In genomic region chr15:48394172-48394571, GRCh38 we compare ENCODE assay signal across 23 cellular contexts.
DNase-seq lines count a peak whose midpoint lies in the region; ATAC-seq, FAIRE-seq and TF ChIP-seq lines count a peak whose summit lies in the region.
"Had no signal": no experiment of that assay in that cellular context is flagged by ENCODE, and none has a peak within 500 bp of the region (broad histone marks: within the 10 kb centered on the region; RNA-seq: fewer than 3 reads in every experiment).

No MANE protein-coding gene starts in this region.

- in situ Hi-C loops in gastrocnemius medialis (cut with MboI; ENCODE audit: low sequenced_read_pairs in 4 of 4), result no loop called here
- in situ Hi-C loops in HepG2 (cut with HindIII; ENCODE audit: extremely low pct_ligation_motif_present, low pct_unique_long_range_greater_than_20kb), result no loop called here

- BruUV-seq in HepG2 (replicated peaks; lab: Mats Ljungman, UMichigan), result no TSS peak

- peaks cover 5 to 23% of the 10 kb centered on the region in 2 donors for H3K4me1 ChIP-seq in gastrocnemius medialis
- no peaks in the 10 kb centered on the region for H3K4me1 ChIP-seq in HepG2 (ENCODE audit: insufficient read depth, low read length)
- H3K4me1 ChIP-seq: HAP-1, neural progenitor cell had no signal

- H3K27me3 Mint-ChIP-seq in T-helper 17 cell, result peaks cover 26% of the 10 kb centered on the region

- no peak for TF ChIP-seq EP300 in HepG2 (IDR thresholded peaks at IDR 0.05; ENCODE audit: low read depth in 2 of 2, low read length in 2 of 2)
- no peak for TF ChIP-seq EP300 in HepG2 (CRISPR knock-in tag; IDR thresholded peaks at IDR 0.05; ENCODE audit: borderline replicate concordance)

- no peak for DNase-seq in bronchial epithelial cell (ENCODE audit: low read depth)
- peak; percentile 64 for DNase-seq in left ventricle myocardium superior
- DNase-seq in gastrocnemius medialis, result peak in 1 of 2 donors; percentile 39
- no peak for DNase-seq in GOT3 (lab: John Stamatoyannopoulos, UW)
- DNase-seq in posterior cingulate gyrus, result no peak
- DNase-seq in T-helper 17 cell, result no peak
- DNase-seq in HepG2 (ENCODE audit: low spot score), result no peak
- DNase-seq: activated CD4-positive, alpha-beta T cell treated with anti-CD3 and anti-CD28 coated beads, Interleukin-2, amount 50 U/mL, for 1 hour; activated naive CD4-positive, alpha-beta T cell treated with anti-CD3 and anti-CD28 coated beads for 36 hours; C1 segment of cervical spinal cord; DMS79; mesendoderm; NCI-H1105 treated with DMSO at 0.1 percent for 48 hours; NCI-H2227 treated with DMSO at 0.1 percent for 48 hours; RPMI8226; small intestine; trophoblast cell had no signal

- CTCF ChIA-PET in HepG2 (lab: Yijun Ruan, JAX; ENCODE audit: low intra/inter-chr PET ratio, low total read pairs), result no interaction called here

- TF ChIP-seq RAD21 in HepG2 (CRISPR knock-in tag; IDR thresholded peaks at IDR 0.05), result no peak

- no peaks in the 10 kb centered on the region for H3K79me2 ChIP-seq in HepG2 (ENCODE audit: insufficient read depth, low read length)

- no peaks in the 10 kb centered on the region for H3K36me3 Mint-ChIP-seq in T-helper 17 cell (ENCODE audit: low read depth)
- H3K36me3 Mint-ChIP-seq: neural progenitor cell had no signal

- peak overlapping the region; percentile 83 for H3K27ac ChIP-seq in C4-2B
- H3K27ac ChIP-seq in gastrocnemius medialis, result peak overlapping the region; percentile 58 to 71 (median 62)
- H3K27ac ChIP-seq in HepG2 (ENCODE audit: extremely low read length, insufficient read depth, low read length), result no peak overlapping the region
- H3K27ac ChIP-seq: A549, KMS-11, neural progenitor cell had no signal

- H4K20me1 ChIP-seq in HepG2 (ENCODE audit: insufficient read depth, low read length), result no peaks in the 10 kb centered on the region

- intact Hi-C loops in left ventricle myocardium superior (cut with micrococcal nuclease), result no loop called here
- intact Hi-C loops in gastrocnemius medialis (cut with DNase I; ENCODE audit: low total_unique reads), result loop anchor here (10.0 kb wide), 1 partner anchor 251 kb away; the partner anchor contains the start of gene FBN1
- intact Hi-C loops in posterior cingulate gyrus (cut with DNase I), result no loop called here
- intact Hi-C loops in HepG2 (cut with micrococcal nuclease; ENCODE audit: unreplicated experiment), result no loop called here

- POLR2A ChIA-PET in HepG2 (lab: Yijun Ruan, JAX), result no interaction called here

- H3K27ac Mint-ChIP-seq in T-helper 17 cell, result no peak overlapping the region
- H3K27ac Mint-ChIP-seq: activated naive CD4-positive, alpha-beta T cell treated with anti-CD3 and anti-CD28 coated beads for 36 hours; neural progenitor cell had no signal

- H3K9ac ChIP-seq in HepG2 (ENCODE audit: insufficient read depth, low read depth, low read length), result no peak overlapping the region
- H3K9ac ChIP-seq: KMS-11, neural progenitor cell had no signal

- H3K4me3 ChIP-seq in bronchial epithelial cell (ENCODE audit: low read depth, low read length) (no peak overlapping the region), gastrocnemius medialis (no peak overlapping the region), HepG2 (replicated peaks in 1 of 3; ENCODE audit: insufficient read depth in 1 of 3, low read depth in 2 of 3, low read length in 3 of 3) (no peak overlapping the region)
- H3K4me3 ChIP-seq: A549, HAP-1, neural progenitor cell had no signal

- 63% methylated on average over 4 of the region's 8 CpGs for WGBS in HepG2 (ENCODE audit: low lambda C conversion rate)

- peak; percentile 25 for ATAC-seq in left ventricle myocardium superior
- no peak for ATAC-seq in gastrocnemius medialis
- no peak for ATAC-seq in T-helper 17 cell
- no peak for ATAC-seq in HepG2
- ATAC-seq: A549 had no signal

- no peaks in the 10 kb centered on the region for H3K4me1 Mint-ChIP-seq in T-helper 17 cell

- H2AFZ ChIP-seq in HepG2 (ENCODE audit: low read length), result no peak overlapping the region
- H2AFZ ChIP-seq: neural progenitor cell had no signal

- TF ChIP-seq CTCF in C4-2B (conservative IDR thresholded peaks at IDR 0.05), result no peak
- TF ChIP-seq CTCF in bronchial epithelial cell (IDR thresholded peaks at IDR 0.05; ENCODE audit: insufficient read depth, low read length, severe bottlenecking), result no peak
- no peak for TF ChIP-seq CTCF in gastrocnemius medialis (IDR thresholded peaks at IDR 0.05 in 4 of 5, conservative IDR thresholded peaks at IDR 0.05 in 1 of 5)
- no peak for TF ChIP-seq CTCF in HepG2 (CRISPR knock-in tag; IDR thresholded peaks at IDR 0.05)

- no peak overlapping the region for H3K4me3 Mint-ChIP-seq in T-helper 17 cell
- H3K4me3 Mint-ChIP-seq: activated naive CD4-positive, alpha-beta T cell treated with anti-CD3 and anti-CD28 coated beads for 36 hours; neural progenitor cell had no signal

- no peaks in the 10 kb centered on the region for H3K9me3 ChIP-seq in gastrocnemius medialis
- no peaks in the 10 kb centered on the region for H3K9me3 ChIP-seq in T-helper 17 cell (ENCODE audit: control insufficient read depth, low read length, poor library complexity, severe bottlenecking)
- no peaks in the 10 kb centered on the region for H3K9me3 ChIP-seq in HepG2 (ENCODE audit: low read length)
- H3K9me3 ChIP-seq: A549, HAP-1 had no signal

- no peak overlapping the region for H3K4me2 ChIP-seq in HepG2 (ENCODE audit: low read depth, low read length)
- H3K4me2 ChIP-seq: A549, KMS-11, neural progenitor cell had no signal

- TF ChIP-seq POLR2A in gastrocnemius medialis (IDR thresholded peaks at IDR 0.05), result no peak
- no peak for TF ChIP-seq POLR2A in HepG2 (IDR thresholded peaks at IDR 0.05; ENCODE audit: insufficient read depth in 1 of 2, low read depth in 2 of 2, low read length in 2 of 2)

- FAIRE-seq in bronchial epithelial cell (lab: Jason Lieb, UNC) (peak; percentile 13), HepG2 (lab: Jason Lieb, UNC) (no peak)
- FAIRE-seq: A549, islet of Langerhans, small intestine had no signal

- H3K27me3 ChIP-seq in bronchial epithelial cell (ENCODE audit: control insufficient read depth, insufficient read depth, low read length) (no peaks in the 10 kb centered on the region), gastrocnemius medialis (no peaks in the 10 kb centered on the region), HepG2 (ENCODE audit: control insufficient read depth in 1 of 2, insufficient read depth in 2 of 2, low read length in 2 of 2) (0 out of 5 replicates have a peak, but pooled peaks cover 2 to 3% of the 10 kb centered on the region in 2 experiments)
- H3K27me3 ChIP-seq: neural progenitor cell had no signal

- H3K36me3 ChIP-seq in bronchial epithelial cell (ENCODE audit: control insufficient read depth, insufficient read depth, low read length) (no peaks in the 10 kb centered on the region), gastrocnemius medialis (no peaks in the 10 kb centered on the region), HepG2 (replicated peaks in 1 of 2; ENCODE audit: control insufficient read depth in 1 of 2, insufficient read depth in 2 of 2, low read length in 2 of 2) (no peaks in the 10 kb centered on the region)
- H3K36me3 ChIP-seq: HAP-1, neural progenitor cell had no signal

TF ChIP-seq in HepG2, 621 proteins besides CTCF, POLR2A, EP300 and RAD21 (continues in another document):
- TF ChIP-seq MATR3 (CRISPR knock-in tag; IDR thresholded peaks at IDR 0.05) (no peak), ZNF672 (CRISPR knock-in tag; IDR thresholded peaks at IDR 0.05) (no peak), ZNF629 (CRISPR knock-in tag; conservative IDR thresholded peaks at IDR 0.05) (no peak), YEATS2 (CRISPR knock-in tag; IDR thresholded peaks at IDR 0.05; ENCODE audit: borderline replicate concordance) (no peak), ZNF343 (CRISPR knock-in tag; IDR thresholded peaks at IDR 0.05) (no peak), ZNF570 (CRISPR knock-in tag; IDR thresholded peaks at IDR 0.05; ENCODE audit: borderline replicate concordance) (no peak), ZSCAN29 (CRISPR knock-in tag; conservative IDR thresholded peaks at IDR 0.05) (no peak), HOXA7 (CRISPR knock-in tag; IDR thresholded peaks at IDR 0.05) (no peak)
- TF ChIP-seq, protein P1, sequence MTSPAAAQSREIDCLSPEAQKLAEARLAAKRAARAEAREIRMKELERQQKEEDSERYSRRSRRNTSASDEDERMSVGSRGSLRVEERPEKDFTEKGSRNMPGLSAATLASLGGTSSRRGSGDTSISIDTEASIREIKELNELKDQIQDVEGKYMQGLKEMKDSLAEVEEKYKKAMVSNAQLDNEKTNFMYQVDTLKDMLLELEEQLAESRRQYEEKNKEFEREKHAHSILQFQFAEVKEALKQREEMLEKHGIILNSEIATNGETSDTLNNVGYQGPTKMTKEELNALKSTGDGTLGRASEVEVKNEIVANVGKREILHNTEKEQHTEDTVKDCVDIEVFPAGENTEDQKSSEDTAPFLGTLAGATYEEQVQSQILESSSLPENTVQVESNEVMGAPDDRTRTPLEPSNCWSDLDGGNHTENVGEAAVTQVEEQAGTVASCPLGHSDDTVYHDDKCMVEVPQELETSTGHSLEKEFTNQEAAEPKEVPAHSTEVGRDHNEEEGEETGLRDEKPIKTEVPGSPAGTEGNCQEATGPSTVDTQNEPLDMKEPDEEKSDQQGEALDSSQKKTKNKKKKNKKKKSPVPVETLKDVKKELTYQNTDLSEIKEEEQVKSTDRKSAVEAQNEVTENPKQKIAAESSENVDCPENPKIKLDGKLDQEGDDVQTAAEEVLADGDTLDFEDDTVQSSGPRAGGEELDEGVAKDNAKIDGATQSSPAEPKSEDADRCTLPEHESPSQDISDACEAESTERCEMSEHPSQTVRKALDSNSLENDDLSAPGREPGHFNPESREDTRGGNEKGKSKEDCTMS (CRISPR knock-in tag; conservative IDR thresholded peaks at IDR 0.05), result no peak
